Comparison of ENCODE assay signal across 12 cellular contexts in the genomic region with DNA sequence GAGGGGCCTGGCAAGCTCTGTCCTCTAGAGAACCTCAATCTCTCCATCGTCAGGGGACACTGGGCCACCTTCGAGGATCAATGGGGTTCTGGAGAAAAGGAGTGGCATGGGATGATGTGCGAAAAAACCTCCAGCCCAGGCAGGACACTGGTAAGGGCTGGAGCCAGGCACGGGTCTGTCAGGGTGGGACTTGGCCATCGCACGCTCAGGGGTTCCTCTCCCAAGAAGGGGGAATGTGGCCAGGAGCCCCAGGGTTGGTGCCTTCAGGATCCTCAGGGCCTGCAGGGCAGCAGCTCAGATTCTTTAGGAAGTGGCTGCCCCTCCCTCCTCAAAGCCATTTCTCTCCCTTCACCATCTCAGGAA. TPM values are rescaled to one million over a fixed set of nuclear protein-coding genes. Genes with fewer than 3 reads are reported as not detected.
A peak's percentile ranks its signal among the peaks of the same experiment; 100 is the strongest.
DNase-seq lines count a peak whose midpoint lies in the region; ATAC-seq, FAIRE-seq and TF ChIP-seq lines count a peak whose summit lies in the region.
"Had no signal": no experiment of that assay in that cellular context is flagged by ENCODE, and none has a peak within 500 bp of the region (broad histone marks: within the 10 kb centered on the region; RNA-seq: fewer than 3 reads in every experiment).

No MANE protein-coding gene starts in this region.

- H3K27me3 ChIP-seq in Caco-2 (replicated peaks; ENCODE audit: control insufficient read depth, insufficient read depth, low read length), result no peaks in the 10 kb centered on the region
- no peaks in the 10 kb centered on the region for H3K27me3 ChIP-seq in IMR-90 (ENCODE audit: control insufficient read depth, insufficient read depth, low read length)
- H3K27me3 ChIP-seq in mammary epithelial cell (ENCODE audit: insufficient read depth, low read length), result no peaks in the 10 kb centered on the region
- no peaks in the 10 kb centered on the region for H3K27me3 ChIP-seq in skeletal muscle satellite cell (ENCODE audit: control insufficient read depth, insufficient read depth, low read length)
- H3K27me3 ChIP-seq in gastrocnemius medialis, result no peaks in the 10 kb centered on the region

- no peak overlapping the region for H3K9ac ChIP-seq in IMR-90 (ENCODE audit: low read depth, low read length)
- no peak overlapping the region for H3K9ac ChIP-seq in mammary epithelial cell (ENCODE audit: insufficient read depth, low read length)
- H3K9ac ChIP-seq in skeletal muscle satellite cell (ENCODE audit: low read depth, low read length), result peak overlapping the region; percentile 29

- no peaks in the 10 kb centered on the region for H3K27me3 Mint-ChIP-seq in Caco-2 (ENCODE audit: insufficient read depth, unreplicated experiment)

- 0 out of 2 replicates have a peak, but pooled peaks cover 4% of the 10 kb centered on the region for H3K4me1 ChIP-seq in Caco-2
- peaks cover 37% of the 10 kb centered on the region for H3K4me1 ChIP-seq in IMR-90 (ENCODE audit: control insufficient read depth, insufficient read depth, low read length)
- peaks cover 77% of the 10 kb centered on the region for H3K4me1 ChIP-seq in mammary epithelial cell (ENCODE audit: insufficient read depth, low read length)
- peaks cover 55% of the 10 kb centered on the region for H3K4me1 ChIP-seq in skeletal muscle satellite cell (ENCODE audit: control insufficient read depth, insufficient read depth, low read length)
- no peaks in the 10 kb centered on the region for H3K4me1 ChIP-seq in gastrocnemius medialis

- TF ChIP-seq RAD21 in IMR-90 (IDR thresholded peaks at IDR 0.05; ENCODE audit: low read length), result no peak

- H3K27ac ChIP-seq in IMR-90 (ENCODE audit: insufficient read depth, low read length), result peak overlapping the region; percentile 88; the same call in 1 of the 2 replicates
- no peak overlapping the region for H3K27ac ChIP-seq in mammary epithelial cell (ENCODE audit: insufficient read depth, low read depth, low read length)
- H3K27ac ChIP-seq in gastrocnemius medialis, result no peak overlapping the region

- H3K4me3 ChIP-seq in Caco-2 (ENCODE audit: low read depth, low read length), result no peak overlapping the region
- no peak overlapping the region for H3K4me3 ChIP-seq in IMR-90 (ENCODE audit: insufficient read depth, low read depth, low read length)
- H3K4me3 ChIP-seq in mammary epithelial cell (replicated peaks in 1 of 3; ENCODE audit: insufficient read depth in 1 of 3, low read depth in 2 of 3, low read length in 3 of 3), result no peak overlapping the region
- H3K4me3 ChIP-seq in skeletal muscle satellite cell (ENCODE audit: low read length), result no peak overlapping the region
- H3K4me3 ChIP-seq in gastrocnemius medialis, result no peak overlapping the region

- peak overlapping the region; percentile 85 for H3K14ac ChIP-seq in IMR-90 (replicated peaks; ENCODE audit: low read depth, low read length)

- no peaks in the 10 kb centered on the region for H3K9me3 Mint-ChIP-seq in Caco-2 (ENCODE audit: unreplicated experiment)

- peaks cover 4 to 40% of the 10 kb centered on the region in 2 experiments; a peak in 3 of 4 replicates for H3K79me1 ChIP-seq in IMR-90 (ENCODE audit: low read depth in 1 of 2, low read length in 2 of 2)

- H2BK5ac ChIP-seq in IMR-90 (ENCODE audit: low read depth, low read length, poor library complexity, severe bottlenecking), result peak overlapping the region; percentile 88

- CTCF ChIA-PET in Caco-2 (lab: Charles Lee) (no interaction called here), IMR-90 (lab: Yijun Ruan, JAX) (no interaction called here), mammary epithelial cell (lab: Charles Lee; ENCODE audit: low non-redundant PET) (interaction anchor here (0.6 kb wide), 1 partner anchor 372 kb away, joined by 3 read pairs; no protein-coding TSS in a partner anchor)

- dilution Hi-C loops in IMR-90 (cut with HindIII; ENCODE audit: low sequenced_read_pairs, unreplicated experiment), result no loop called here
- dilution Hi-C loops in mammary epithelial cell (cut with HindIII; ENCODE audit: low sequenced_read_pairs), result no loop called here

- H3K4me3 Mint-ChIP-seq in Caco-2 (ENCODE audit: unreplicated experiment), result no peak overlapping the region

- H4K5ac ChIP-seq in IMR-90 (ENCODE audit: low read depth, low read length), result peak overlapping the region; percentile 43; the same call in 1 of the 2 replicates

- TF ChIP-seq CTCF in Caco-2 (IDR thresholded peaks at IDR 0.05; ENCODE audit: insufficient read depth in 1 of 2, low read depth in 1 of 2, low read length in 1 of 2, severe bottlenecking in 1 of 2, unreplicated experiment in 1 of 2) (no peak), IMR-90 (conservative IDR thresholded peaks at IDR 0.05; ENCODE audit: low read depth, low read length) (no peak), mammary epithelial cell (conservative IDR thresholded peaks at IDR 0.05 in 1 of 2, IDR thresholded peaks at IDR 0.05 in 1 of 2; ENCODE audit: extremely low read depth in 1 of 2, insufficient read depth in 1 of 2, low read depth in 1 of 2, low read length in 2 of 2) (no peak), gastrocnemius medialis (IDR thresholded peaks at IDR 0.05 in 4 of 5, conservative IDR thresholded peaks at IDR 0.05 in 1 of 5) (no peak)

- WGBS in IMR-90 (ENCODE audit: extremely low coverage in 2 of 2, insufficient read length in 1 of 2), 2 experiments, result 92% methylated on average over 2 of the region's 6 CpGs; no CpG with 5 or more reads in 1 of the 2 experiments
- WGBS in mammary epithelial cell (ENCODE audit: low coverage, missing lambda C conversion rate), result 98% methylated on average over 6 of the region's 6 CpGs

- H3K36me3 Mint-ChIP-seq in Caco-2 (ENCODE audit: insufficient read depth, unreplicated experiment), result no peaks in the 10 kb centered on the region

- H3K27ac Mint-ChIP-seq in Caco-2 (ENCODE audit: unreplicated experiment), result peak overlapping the region; percentile 71

- H4K20me1 ChIP-seq in IMR-90 (ENCODE audit: insufficient read depth, low read length), result no peaks in the 10 kb centered on the region
- H4K20me1 ChIP-seq in mammary epithelial cell (ENCODE audit: insufficient read depth, low read length), result no peaks in the 10 kb centered on the region

- peak overlapping the region in 1 of 2 experiments; percentile 97; a peak in 3 of 4 replicates for H4K8ac ChIP-seq in IMR-90 (ENCODE audit: low read depth in 2 of 2, low read length in 2 of 2)

- peaks cover 13% of the 10 kb centered on the region for H3K4me1 Mint-ChIP-seq in Caco-2 (ENCODE audit: low read depth, unreplicated experiment)

- peak overlapping the region; percentile 67 for H4K91ac ChIP-seq in IMR-90 (ENCODE audit: insufficient read depth, low read depth, low read length)

- TF ChIP-seq POLR2A in IMR-90 (IDR thresholded peaks at IDR 0.05; ENCODE audit: low read depth, low read length) (no peak), gastrocnemius medialis (IDR thresholded peaks at IDR 0.05) (no peak), GM12892 (IDR thresholded peaks at IDR 0.05; ENCODE audit: low read depth, low read length) (no peak)

- in situ Hi-C loops in IMR-90 (cut with MboI; ENCODE audit: low sequenced_read_pairs), result no loop called here
- in situ Hi-C loops in mammary epithelial cell (cut with MboI; ENCODE audit: low sequenced_read_pairs in 2 of 2), result loop anchor here in 1 of 2 donors (5.0 kb wide), 1 partner anchor 42 kb away; no protein-coding TSS in a partner anchor
- in situ Hi-C loops in gastrocnemius medialis (cut with MboI; ENCODE audit: low sequenced_read_pairs in 4 of 4), result loop anchor here in 1 of 4 donors (10.0 kb wide), 1 partner anchor 744 kb away; no protein-coding TSS in a partner anchor

- no peaks in the 10 kb centered on the region for H3K79me2 ChIP-seq in mammary epithelial cell (ENCODE audit: insufficient read depth, low read length)

- FAIRE-seq in GM12892 (lab: Jason Lieb, UNC), result no peak
- FAIRE-seq: endometrium had no signal

- peak overlapping the region; percentile 98 for H2BK120ac ChIP-seq in IMR-90 (ENCODE audit: low read depth, low read length)

- H3K4ac ChIP-seq in IMR-90 (ENCODE audit: low read depth, low read length), result peak overlapping the region; percentile 95

- POLR2A ChIA-PET in Caco-2 (lab: Charles Lee), result no interaction called here
- POLR2A ChIA-PET in IMR-90 (lab: Charles Lee; ENCODE audit: unreplicated experiment), result no interaction called here

- H2BK15ac ChIP-seq in IMR-90 (ENCODE audit: low read depth, low read length), result peak overlapping the region; percentile 97; the same call in 2 of the 3 replicates

- H3K9me3 ChIP-seq in Caco-2 (no peaks in the 10 kb centered on the region), IMR-90 (ENCODE audit: control insufficient read depth, insufficient read depth, low read length) (no peaks in the 10 kb centered on the region), mammary epithelial cell (replicated peaks; ENCODE audit: insufficient read depth, low read length) (no peaks in the 10 kb centered on the region), skeletal muscle satellite cell (replicated peaks; ENCODE audit: low read length) (no peaks in the 10 kb centered on the region), gastrocnemius medialis (no peaks in the 10 kb centered on the region)

- H2AK9ac ChIP-seq in IMR-90 (replicated peaks; ENCODE audit: low read depth, low read length, poor library complexity), result peak overlapping the region; percentile 93

- DNase-seq in Caco-2 (peak in 1 of 2 experiments; percentile 28), IMR-90 (no peak), mammary epithelial cell (no peak), gastrocnemius medialis (no peak), cardiac septum (ENCODE audit: low spot score) (no peak), GM12892 (ENCODE audit: insufficient read length) (no peak)
- DNase-seq: activated gamma-delta T cell, NCI-H82, retina, RPMI8226 had no signal

- intact Hi-C loops in Caco-2 (cut with micrococcal nuclease; ENCODE audit: unreplicated experiment), result no loop called here
- intact Hi-C loops in IMR-90 (cut with micrococcal nuclease), result loop anchor here (5.0 kb wide), 1 partner anchor 747 kb away; no protein-coding TSS in a partner anchor
- intact Hi-C loops in mammary epithelial cell (cut with micrococcal nuclease), result no loop called here
- intact Hi-C loops in gastrocnemius medialis (cut with DNase I; ENCODE audit: low total_unique reads), result no loop called here
- intact Hi-C loops in cardiac septum (cut with DNase I), result no loop called here

- peak overlapping the region; percentile 91 for H2BK20ac ChIP-seq in IMR-90 (ENCODE audit: low read depth, low read length)

- no peaks in the 10 kb centered on the region for H3K36me3 ChIP-seq in Caco-2 (ENCODE audit: control insufficient read depth, insufficient read depth, low read length)
- no peaks in the 10 kb centered on the region for H3K36me3 ChIP-seq in IMR-90 (ENCODE audit: control insufficient read depth, insufficient read depth, low read length)
- no peaks in the 10 kb centered on the region for H3K36me3 ChIP-seq in mammary epithelial cell (ENCODE audit: insufficient read depth, low read length)
- H3K36me3 ChIP-seq in skeletal muscle satellite cell (ENCODE audit: insufficient read depth, low read length), result no peaks in the 10 kb centered on the region
- no peaks in the 10 kb centered on the region for H3K36me3 ChIP-seq in gastrocnemius medialis

- H2AK5ac ChIP-seq in IMR-90 (ENCODE audit: low read depth, low read length), result peak overlapping the region; percentile 90

- BruUV-seq in Caco-2 (replicated peaks; lab: Mats Ljungman, UMichigan), result no TSS peak
- no TSS peak for BruUV-seq in IMR-90 (replicated peaks; lab: Mats Ljungman, UMichigan)
- no TSS peak for BruUV-seq in mammary epithelial cell (replicated peaks; lab: Mats Ljungman, UMichigan)

- peak overlapping the region; percentile 93 for H3K18ac ChIP-seq in IMR-90 (ENCODE audit: low read depth, low read length)

- H3K9me1 ChIP-seq in IMR-90 (ENCODE audit: insufficient read depth, low read length), result peaks cover 43% of the 10 kb centered on the region

- no peak overlapping the region for H3K4me2 ChIP-seq in IMR-90 (ENCODE audit: low read depth, low read length)
- H3K4me2 ChIP-seq in mammary epithelial cell (ENCODE audit: insufficient read depth, low read depth, low read length), result no peak overlapping the region
- no peak overlapping the region for H3K4me2 ChIP-seq in skeletal muscle satellite cell (ENCODE audit: low read length)

- H3K56ac ChIP-seq in IMR-90 (ENCODE audit: extremely low read depth, insufficient read depth, low read length), result no peak overlapping the region

- peak overlapping the region; percentile 35; the same call in 1 of the 2 replicates for H3K23ac ChIP-seq in IMR-90 (ENCODE audit: low read depth, low read length)

- no peak for ATAC-seq in IMR-90 (ENCODE audit: low read depth)
- no peak for ATAC-seq in gastrocnemius medialis

- H2AFZ ChIP-seq in IMR-90 (replicated peaks; ENCODE audit: low read length, poor library complexity), result peak overlapping the region; percentile 80
- peak overlapping the region; percentile 34 for H2AFZ ChIP-seq in mammary epithelial cell (ENCODE audit: low read depth, low read length)

RNA-seq across cellular contexts. Expression of gene PLB1, which starts 46.8 kb away (rescaled TPM):
- total RNA-seq in Caco-2 (2022), result 2.4 and 2.8 TPM in 2 replicates
- 0.90 and 1.4 TPM in 2 replicates for total RNA-seq in IMR-90 (2012; rRNA removed)
- polyA plus RNA-seq in IMR-90 (2012; rRNA removed), result 0.43 and 0.74 TPM in 2 replicates
- polyA plus RNA-seq in IMR-90 (2012; cell fraction: cytosol; rRNA removed), result 0.09 and 0.34 TPM in 2 replicates
- polyA plus RNA-seq in IMR-90 (2012; cell fraction: nucleus; rRNA removed; ENCODE audit: low replicate concordance), result 2.0 and 4.3 TPM in 2 replicates
- total RNA-seq in mammary epithelial cell, result 1 to 10 TPM; 4.2 to 5.2 TPM
- 2.0 TPM for polyA plus RNA-seq in mammary epithelial cell
- 0.93 TPM for polyA minus RNA-seq in mammary epithelial cell
- under 0.01 and 0.87 TPM in 2 replicates for total RNA-seq in skeletal muscle satellite cell (2012; rRNA removed)
- 1 to 10 TPM; 1.2 to 4.3 (median 2.8) TPM for total RNA-seq in gastrocnemius medialis
- total RNA-seq in cardiac septum, result 2.0 TPM
- 0.51 TPM for polyA plus RNA-seq in GM12892 (2012; ENCODE audit: missing spikeins)

RNA-seq across cellular contexts. Expression of gene FOSL2, which starts 56.4 kb away (rescaled TPM):
- total RNA-seq in Caco-2 (2022) (64.6 and 70.7 TPM in 2 replicates), IMR-90 (2012; rRNA removed) (31.4 and 32.2 TPM in 2 replicates), mammary epithelial cell (10 to 100 TPM; 89.9 to 92.9 TPM), gastrocnemius medialis (100 to 1,000 TPM; 193 to 214 (median 210) TPM), cardiac septum (65.4 TPM)
- polyA plus RNA-seq in IMR-90 (2012; rRNA removed) (46.3 and 51.1 TPM in 2 replicates), mammary epithelial cell (30.6 TPM)
- polyA plus RNA-seq in IMR-90 (2012; cell fraction: cytosol; rRNA removed), result 52.1 and 52.3 TPM in 2 replicates
- 91.1 and 119 TPM in 2 replicates for polyA plus RNA-seq in IMR-90 (2012; cell fraction: nucleus; rRNA removed; ENCODE audit: low replicate concordance)
- 126 TPM for polyA minus RNA-seq in mammary epithelial cell
- 31.2 and 44.6 TPM in 2 replicates for total RNA-seq in skeletal muscle satellite cell (2012; rRNA removed)
- polyA plus RNA-seq in GM12892 (2012; ENCODE audit: missing spikeins), result 0.68 TPM
